17 cellular contexts compared by ENCODE assay signal in the genomic region with DNA sequence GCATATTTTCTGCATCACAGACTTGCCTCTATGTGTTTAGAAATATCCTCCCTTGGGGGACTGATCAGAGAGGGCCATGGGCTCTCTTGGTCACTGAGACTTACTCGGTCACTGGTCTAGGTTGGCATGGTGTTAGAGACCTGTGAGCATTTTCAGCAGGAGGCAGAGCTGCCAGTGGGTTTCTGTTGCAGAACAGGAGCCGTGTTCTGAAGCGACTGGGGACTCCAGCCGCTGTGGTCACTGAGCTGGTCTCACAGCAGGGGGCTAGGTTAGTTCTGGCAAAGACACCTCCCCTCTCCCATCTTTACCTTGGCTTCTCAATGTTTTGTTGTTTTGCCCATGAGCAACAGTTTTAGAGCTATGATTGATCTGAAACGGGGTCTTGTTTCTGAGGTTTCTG. TPM values are rescaled to one million over a fixed set of nuclear protein-coding genes. Genes with fewer than 3 reads are reported as not detected.
A peak's percentile ranks its signal among the peaks of the same experiment; 100 is the strongest.
DNase-seq lines count a peak whose midpoint lies in the region; ATAC-seq and TF ChIP-seq lines count a peak whose summit lies in the region.
"Had no signal": no experiment of that assay in that cellular context is flagged by ENCODE, and none has a peak within 500 bp of the region (broad histone marks: within the 10 kb centered on the region; RNA-seq: fewer than 3 reads in every experiment).

No MANE protein-coding gene starts in this region.

- no peak for TF ChIP-seq POLR2A in gastrocnemius medialis (IDR thresholded peaks at IDR 0.05)

- no peak overlapping the region for H2AFZ ChIP-seq in PC-9

- H3K27me3 Mint-ChIP-seq in activated CD8-positive, alpha-beta memory T cell treated with anti-CD3 and anti-CD28 coated beads, Interleukin-2, amount 10 ng/mL, durations not matched to agents 7 days and 5 days: no peaks in the 10 kb centered on the region
- H3K27me3 Mint-ChIP-seq in central memory CD8-positive, alpha-beta T cell: no peaks in the 10 kb centered on the region
- H3K27me3 Mint-ChIP-seq in nephron progenitor cell (ENCODE audit: low read depth, poor library complexity): peaks cover 5% of the 10 kb centered on the region
- H3K27me3 Mint-ChIP-seq: stimulated activated naive B cell treated with anti-CD40 and anti-IgM and Interleukin-4, amounts not matched to agents 10 μg/mL and 1 μg/mL and 100 μg/mL, for 72 hours had no signal

- H3K36me3 Mint-ChIP-seq in activated CD8-positive, alpha-beta memory T cell treated with anti-CD3 and anti-CD28 coated beads, Interleukin-2, amount 10 ng/mL, durations not matched to agents 7 days and 5 days: peaks cover 17% of the 10 kb centered on the region
- peaks cover 17% of the 10 kb centered on the region for H3K36me3 Mint-ChIP-seq in central memory CD8-positive, alpha-beta T cell (ENCODE audit: insufficient read depth)
- H3K36me3 Mint-ChIP-seq in nephron progenitor cell (ENCODE audit: low read depth): peaks cover 9% of the 10 kb centered on the region

- no peaks in the 10 kb centered on the region for H3K9me3 ChIP-seq in PC-9 (ENCODE audit: insufficient read depth, low read depth)
- H3K9me3 ChIP-seq in gastrocnemius medialis: no peaks in the 10 kb centered on the region
- H3K9me3 ChIP-seq: pancreas, SJCRH30 had no signal

- no peak for ATAC-seq in activated CD8-positive, alpha-beta memory T cell treated with anti-CD3 and anti-CD28 coated beads, Interleukin-2, amount 10 ng/mL, durations not matched to agents 7 days and 5 days
- no peak for ATAC-seq in central memory CD8-positive, alpha-beta T cell (replicated peaks; ENCODE audit: extremely low read depth, poor library complexity, severe bottlenecking)
- ATAC-seq in gastrocnemius medialis: no peak
- ATAC-seq in HG02759 (IDR thresholded peaks at IDR 0.05; ENCODE audit: unreplicated experiment): no peak
- ATAC-seq: GM12878; pancreas; stimulated activated naive B cell treated with anti-CD40 and anti-IgM and Interleukin-4, amounts not matched to agents 10 μg/mL and 1 μg/mL and 100 μg/mL, for 72 hours had no signal

- DNase-seq in activated CD8-positive, alpha-beta memory T cell treated with anti-CD3 and anti-CD28 coated beads, Interleukin-2, amount 10 ng/mL, durations not matched to agents 7 days and 5 days: no peak
- DNase-seq in activated CD8-positive, alpha-beta memory T cell treated with anti-CD3 and anti-CD28 coated beads for 24 hours: no peak
- DNase-seq in PC-9 (no peak), nephron progenitor cell (no peak), gastrocnemius medialis (no peak), OCI-M1 (lab: John Stamatoyannopoulos, UW) (no peak)
- no peak for DNase-seq in central memory CD8-positive, alpha-beta T cell (ENCODE audit: low spot score in 2 of 2)
- DNase-seq: amniotic stem cell; midbrain; NCI-H187; NCI-H446; pancreas; SJCRH30; small intestine; stimulated activated naive B cell treated with anti-CD40 and anti-IgM and Interleukin-4, amounts not matched to agents 10 μg/mL and 1 μg/mL and 100 μg/mL, for 72 hours had no signal

- H3K9me3 Mint-ChIP-seq in activated CD8-positive, alpha-beta memory T cell treated with anti-CD3 and anti-CD28 coated beads, Interleukin-2, amount 10 ng/mL, durations not matched to agents 7 days and 5 days (ENCODE audit: low read depth): no peaks in the 10 kb centered on the region
- H3K9me3 Mint-ChIP-seq in central memory CD8-positive, alpha-beta T cell: no peaks in the 10 kb centered on the region
- no peaks in the 10 kb centered on the region for H3K9me3 Mint-ChIP-seq in nephron progenitor cell
- H3K9me3 Mint-ChIP-seq: stimulated activated naive B cell treated with anti-CD40 and anti-IgM and Interleukin-4, amounts not matched to agents 10 μg/mL and 1 μg/mL and 100 μg/mL, for 72 hours had no signal

- no peaks in the 10 kb centered on the region for H3K27me3 ChIP-seq in PC-9 (ENCODE audit: insufficient read depth, low read depth)
- no peaks in the 10 kb centered on the region for H3K27me3 ChIP-seq in gastrocnemius medialis
- H3K27me3 ChIP-seq: pancreas, SJCRH30 had no signal

- POLR2A ChIA-PET in PC-9 (lab: Charles Lee; ENCODE audit: unreplicated experiment): no interaction called here

- CTCF ChIA-PET in activated CD8-positive, alpha-beta memory T cell treated with anti-CD3 and anti-CD28 coated beads, Interleukin-2, amount 10 ng/mL, durations not matched to agents 7 days and 5 days (lab: Charles Lee): interaction anchor here (1.2 to 2.2 kb wide), 5 partner anchors 10 to 354 kb away, joined by 3 to 8 read pairs (median 3); no protein-coding TSS in a partner anchor
- CTCF ChIA-PET in PC-9 (lab: Charles Lee): no interaction called here

- peaks cover 34% of the 10 kb centered on the region for H3K4me1 ChIP-seq in PC-9 (replicated peaks; ENCODE audit: insufficient read depth)
- no peaks in the 10 kb centered on the region for H3K4me1 ChIP-seq in gastrocnemius medialis
- H3K4me1 ChIP-seq: SJCRH30 had no signal

- H3K36me3 ChIP-seq in PC-9 (ENCODE audit: low read depth) (0 out of 2 replicates have a peak, but pooled peaks cover 6% of the 10 kb centered on the region), gastrocnemius medialis (no peaks in the 10 kb centered on the region)
- H3K36me3 ChIP-seq: pancreas had no signal

- H3K27ac ChIP-seq in PC-9 (peak overlapping the region; percentile 3; the same call in 1 of the 2 replicates), gastrocnemius medialis (no peak overlapping the region)
- H3K27ac ChIP-seq: pancreas, SJCRH30 had no signal

- H3K79me2 ChIP-seq in PC-9 (ENCODE audit: low read depth): peaks cover 85% of the 10 kb centered on the region

- no peaks in the 10 kb centered on the region for H3K9me2 ChIP-seq in PC-9 (ENCODE audit: insufficient read depth)

- peaks cover 37% of the 10 kb centered on the region for H4K20me1 ChIP-seq in PC-9 (ENCODE audit: insufficient read depth)

- intact Hi-C loops in PC-9 (cut with micrococcal nuclease; ENCODE audit: unreplicated experiment): no loop called here
- intact Hi-C loops in gastrocnemius medialis (cut with DNase I; ENCODE audit: low total_unique reads): no loop called here

- H3F3A ChIP-seq in PC-9 (ENCODE audit: insufficient read depth, low read depth): peaks cover 27% of the 10 kb centered on the region

- H3K27ac Mint-ChIP-seq in activated CD8-positive, alpha-beta memory T cell treated with anti-CD3 and anti-CD28 coated beads, Interleukin-2, amount 10 ng/mL, durations not matched to agents 7 days and 5 days: peak overlapping the region; percentile 84
- peak overlapping the region; percentile 92 for H3K27ac Mint-ChIP-seq in central memory CD8-positive, alpha-beta T cell (ENCODE audit: low read depth)
- H3K27ac Mint-ChIP-seq in nephron progenitor cell: peak overlapping the region; percentile 95

- no TSS peak for BruUV-seq in PC-9 (replicated peaks; lab: Mats Ljungman, UMichigan)

- peaks cover 74% of the 10 kb centered on the region for H3K4me1 Mint-ChIP-seq in activated CD8-positive, alpha-beta memory T cell treated with anti-CD3 and anti-CD28 coated beads, Interleukin-2, amount 10 ng/mL, durations not matched to agents 7 days and 5 days
- peaks cover 81% of the 10 kb centered on the region for H3K4me1 Mint-ChIP-seq in central memory CD8-positive, alpha-beta T cell
- peaks cover 61% of the 10 kb centered on the region for H3K4me1 Mint-ChIP-seq in nephron progenitor cell

- in situ Hi-C loops in gastrocnemius medialis (cut with MboI; ENCODE audit: low sequenced_read_pairs in 4 of 4): no loop called here

- no peak overlapping the region for H3K4me3 Mint-ChIP-seq in activated CD8-positive, alpha-beta memory T cell treated with anti-CD3 and anti-CD28 coated beads, Interleukin-2, amount 10 ng/mL, durations not matched to agents 7 days and 5 days
- peak overlapping the region; percentile 73 for H3K4me3 Mint-ChIP-seq in central memory CD8-positive, alpha-beta T cell
- no peak overlapping the region for H3K4me3 Mint-ChIP-seq in nephron progenitor cell
- H3K4me3 Mint-ChIP-seq: stimulated activated naive B cell treated with anti-CD40 and anti-IgM and Interleukin-4, amounts not matched to agents 10 μg/mL and 1 μg/mL and 100 μg/mL, for 72 hours had no signal

- no peak for TF ChIP-seq CTCF in PC-9 (conservative IDR thresholded peaks at IDR 0.05)
- TF ChIP-seq CTCF in nephron progenitor cell (IDR thresholded peaks at IDR 0.05): no peak
- no peak for TF ChIP-seq CTCF in gastrocnemius medialis (IDR thresholded peaks at IDR 0.05 in 4 of 5, conservative IDR thresholded peaks at IDR 0.05 in 1 of 5)

- H3K4me3 ChIP-seq in PC-9 (no peak overlapping the region), gastrocnemius medialis (no peak overlapping the region)
- H3K4me3 ChIP-seq: GM12878, pancreas, SJCRH30 had no signal

- no peak overlapping the region for H3K4me2 ChIP-seq in PC-9

RNA-seq across cellular contexts. Expression of a gene that starts 8.7 kb away (rescaled TPM):
- 10 to 100 TPM; 14.0 to 17.4 TPM for total RNA-seq in activated CD8-positive, alpha-beta memory T cell treated with anti-CD3 and anti-CD28 coated beads, Interleukin-2, amount 10 ng/mL, durations not matched to agents 7 days and 5 days
- total RNA-seq in PC-9 (2021) (14.9 and 18.7 TPM in 2 replicates), gastrocnemius medialis (10 to 100 TPM; 12.1 to 17.9 (median 12.9) TPM)
